In genomic region chr2:157197848-157198247, GRCh38 we compare ENCODE assay signal across 10 cellular contexts. TPM values are rescaled to one million over a fixed set of nuclear protein-coding genes. Genes with fewer than 3 reads are reported as not detected.
"Had no signal": no experiment of that assay in that cellular context is flagged by ENCODE, and none has a peak within 500 bp of the region (broad histone marks: within the 10 kb centered on the region; RNA-seq: fewer than 3 reads in every experiment).

No MANE protein-coding gene starts in this region.

- DNase-seq: H9, HCEC 1CT, HFFc6, IMR-90, KBM-7 had no signal

- ATAC-seq: GM23338 had no signal

- H3K4me3 ChIP-seq: GM23338 had no signal

- H3K4me2 ChIP-seq: GM23338 had no signal

- H3K27ac ChIP-seq: HL-60 had no signal

- FAIRE-seq: H1, H54 had no signal

- H2AFZ ChIP-seq: GM23338 had no signal

RNA-seq across cellular contexts. Expression of gene GALNT5, which starts 59.7 kb away (rescaled TPM):
- total RNA-seq: HT1080 had no signal
